1 cellular context compared by ENCODE assay signal in genomic region chr5:27325513-27325912, GRCh38.
TF ChIP-seq lines count a peak whose summit lies in the region.

No MANE protein-coding gene starts in this region.

TF ChIP-seq in HepG2, 621 proteins besides CTCF, POLR2A, EP300 and RAD21 (continued from another document):
- TF ChIP-seq TIGD3 (CRISPR knock-in tag; IDR thresholded peaks at IDR 0.05; ENCODE audit: borderline replicate concordance) (no peak), ZFP62 (CRISPR knock-in tag; IDR thresholded peaks at IDR 0.05) (no peak)
- TF ChIP-seq, protein P1, sequence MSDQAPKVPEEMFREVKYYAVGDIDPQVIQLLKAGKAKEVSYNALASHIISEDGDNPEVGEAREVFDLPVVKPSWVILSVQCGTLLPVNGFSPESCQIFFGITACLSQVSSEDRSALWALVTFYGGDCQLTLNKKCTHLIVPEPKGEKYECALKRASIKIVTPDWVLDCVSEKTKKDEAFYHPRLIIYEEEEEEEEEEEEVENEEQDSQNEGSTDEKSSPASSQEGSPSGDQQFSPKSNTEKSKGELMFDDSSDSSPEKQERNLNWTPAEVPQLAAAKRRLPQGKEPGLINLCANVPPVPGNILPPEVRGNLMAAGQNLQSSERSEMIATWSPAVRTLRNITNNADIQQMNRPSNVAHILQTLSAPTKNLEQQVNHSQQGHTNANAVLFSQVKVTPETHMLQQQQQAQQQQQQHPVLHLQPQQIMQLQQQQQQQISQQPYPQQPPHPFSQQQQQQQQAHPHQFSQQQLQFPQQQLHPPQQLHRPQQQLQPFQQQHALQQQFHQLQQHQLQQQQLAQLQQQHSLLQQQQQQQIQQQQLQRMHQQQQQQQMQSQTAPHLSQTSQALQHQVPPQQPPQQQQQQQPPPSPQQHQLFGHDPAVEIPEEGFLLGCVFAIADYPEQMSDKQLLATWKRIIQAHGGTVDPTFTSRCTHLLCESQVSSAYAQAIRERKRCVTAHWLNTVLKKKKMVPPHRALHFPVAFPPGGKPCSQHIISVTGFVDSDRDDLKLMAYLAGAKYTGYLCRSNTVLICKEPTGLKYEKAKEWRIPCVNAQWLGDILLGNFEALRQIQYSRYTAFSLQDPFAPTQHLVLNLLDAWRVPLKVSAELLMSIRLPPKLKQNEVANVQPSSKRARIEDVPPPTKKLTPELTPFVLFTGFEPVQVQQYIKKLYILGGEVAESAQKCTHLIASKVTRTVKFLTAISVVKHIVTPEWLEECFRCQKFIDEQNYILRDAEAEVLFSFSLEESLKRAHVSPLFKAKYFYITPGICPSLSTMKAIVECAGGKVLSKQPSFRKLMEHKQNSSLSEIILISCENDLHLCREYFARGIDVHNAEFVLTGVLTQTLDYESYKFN (CRISPR knock-in tag; conservative IDR thresholded peaks at IDR 0.05) = no peak
